Comparison of ENCODE assay signal across 16 cellular contexts in genomic region chr12:46480282-46480681, GRCh38.
DNase-seq lines count a peak whose midpoint lies in the region; ATAC-seq and TF ChIP-seq lines count a peak whose summit lies in the region.
"Had no signal": no experiment of that assay in that cellular context is flagged by ENCODE, and none has a peak within 500 bp of the region (broad histone marks: within the 10 kb centered on the region; RNA-seq: fewer than 3 reads in every experiment).

No MANE protein-coding gene starts in this region.

- no peaks in the 10 kb centered on the region for H3K27me3 ChIP-seq in Panc1 (ENCODE audit: control insufficient read depth, insufficient read depth, low read length)
- H3K27me3 ChIP-seq in mammary epithelial cell (ENCODE audit: insufficient read depth, low read length), result no peaks in the 10 kb centered on the region

- TF ChIP-seq CTCF in Panc1 (IDR thresholded peaks at IDR 0.05) (no peak), mammary epithelial cell (conservative IDR thresholded peaks at IDR 0.05 in 1 of 2, IDR thresholded peaks at IDR 0.05 in 1 of 2; ENCODE audit: extremely low read depth in 1 of 2, insufficient read depth in 1 of 2, low read depth in 1 of 2, low read length in 2 of 2) (no peak), GM20000 (IDR thresholded peaks at IDR 0.05; ENCODE audit: extremely low read depth, missing control alignments) (no peak)

- peak overlapping the region; percentile 9 for H3K9ac ChIP-seq in mammary epithelial cell (ENCODE audit: insufficient read depth, low read length)

- H3K4me1 ChIP-seq in Panc1 (ENCODE audit: control insufficient read depth, insufficient read depth, low read length), result peaks cover 9% of the 10 kb centered on the region
- peaks cover 15% of the 10 kb centered on the region for H3K4me1 ChIP-seq in mammary epithelial cell (ENCODE audit: insufficient read depth, low read length)
- H3K4me1 ChIP-seq: HAP-1 had no signal

- dilution Hi-C loops in mammary epithelial cell (cut with HindIII; ENCODE audit: low sequenced_read_pairs), result no loop called here

- intact Hi-C loops in Panc1 (cut with micrococcal nuclease; ENCODE audit: unreplicated experiment) (no loop called here), mammary epithelial cell (cut with micrococcal nuclease) (no loop called here)

- H3K36me3 ChIP-seq in Panc1 (ENCODE audit: control insufficient read depth, insufficient read depth, low read length) (no peaks in the 10 kb centered on the region), mammary epithelial cell (ENCODE audit: insufficient read depth, low read length) (no peaks in the 10 kb centered on the region)
- H3K36me3 ChIP-seq: HAP-1 had no signal

- ATAC-seq in Panc1 (no peak), HG02870 (IDR thresholded peaks at IDR 0.05; ENCODE audit: unreplicated experiment) (no peak), GM19395 (IDR thresholded peaks at IDR 0.05; ENCODE audit: unreplicated experiment) (no peak)
- ATAC-seq: A549; CD8-positive, alpha-beta T cell; GM12878; HepG2 had no signal

- no peak overlapping the region for H3K4me2 ChIP-seq in mammary epithelial cell (ENCODE audit: insufficient read depth, low read depth, low read length)
- H3K4me2 ChIP-seq: A549 had no signal

- no peaks in the 10 kb centered on the region for H4K20me1 ChIP-seq in mammary epithelial cell (ENCODE audit: insufficient read depth, low read length)

- peak overlapping the region; percentile 14 for H2AFZ ChIP-seq in mammary epithelial cell (ENCODE audit: low read depth, low read length)

- WGBS in mammary epithelial cell (ENCODE audit: low coverage, missing lambda C conversion rate), result 85% methylated on average over 3 of the region's 3 CpGs

- POLR2A ChIA-PET in Panc1 (lab: Charles Lee), result no interaction called here

- BruUV-seq in Panc1 (replicated peaks; lab: Mats Ljungman, UMichigan) (no TSS peak), mammary epithelial cell (replicated peaks; lab: Mats Ljungman, UMichigan) (no TSS peak)

- no peaks in the 10 kb centered on the region for H3K79me2 ChIP-seq in mammary epithelial cell (ENCODE audit: insufficient read depth, low read length)

- H3K4me3 ChIP-seq in Panc1 (ENCODE audit: low read depth in 2 of 2, low read length in 2 of 2) (no peak overlapping the region), mammary epithelial cell (replicated peaks in 1 of 3; ENCODE audit: insufficient read depth in 1 of 3, low read depth in 2 of 3, low read length in 3 of 3) (no peak overlapping the region)
- H3K4me3 ChIP-seq: A549, GM12878, HAP-1 had no signal

- in situ Hi-C loops in Panc1 (cut with HindIII; ENCODE audit: low pct_unique_long_range_greater_than_20kb, low sequenced_read_pairs), result no loop called here
- in situ Hi-C loops in mammary epithelial cell (cut with MboI; ENCODE audit: low sequenced_read_pairs in 2 of 2), result no loop called here

- H3K27ac ChIP-seq in Panc1 (ENCODE audit: low read length) (peak overlapping the region; percentile 70), mammary epithelial cell (ENCODE audit: insufficient read depth, low read depth, low read length) (no peak overlapping the region)

- CTCF ChIA-PET in Panc1 (lab: Charles Lee) (no interaction called here), mammary epithelial cell (lab: Charles Lee; ENCODE audit: low non-redundant PET) (interaction anchor here (0.6 kb wide), 1 partner anchor 11 kb away, joined by 7 read pairs; no protein-coding TSS in a partner anchor)

- H3K9me3 ChIP-seq in Panc1 (ENCODE audit: control insufficient read depth, insufficient read depth, low read depth, low read length) (peaks cover 3% of the 10 kb centered on the region; the same call in 1 of the 2 replicates), mammary epithelial cell (replicated peaks; ENCODE audit: insufficient read depth, low read length) (no peaks in the 10 kb centered on the region)
- H3K9me3 ChIP-seq: A549, HAP-1 had no signal

- DNase-seq in HCEC 1CT (peak; percentile 8), Panc1 (ENCODE audit: low read depth, low spot score) (no peak), mammary epithelial cell (no peak), GM20000 (ENCODE audit: low spot score) (no peak)
- no peak for DNase-seq in activated naive CD4-positive, alpha-beta T cell (lab: John Stamatoyannopoulos, UW)
- DNase-seq: CD8-positive, alpha-beta T cell; COR-L47; DMS153; GOT3; HFFc6 had no signal
